Comparison of ENCODE assay signal across 25 cellular contexts in the genomic region with DNA sequence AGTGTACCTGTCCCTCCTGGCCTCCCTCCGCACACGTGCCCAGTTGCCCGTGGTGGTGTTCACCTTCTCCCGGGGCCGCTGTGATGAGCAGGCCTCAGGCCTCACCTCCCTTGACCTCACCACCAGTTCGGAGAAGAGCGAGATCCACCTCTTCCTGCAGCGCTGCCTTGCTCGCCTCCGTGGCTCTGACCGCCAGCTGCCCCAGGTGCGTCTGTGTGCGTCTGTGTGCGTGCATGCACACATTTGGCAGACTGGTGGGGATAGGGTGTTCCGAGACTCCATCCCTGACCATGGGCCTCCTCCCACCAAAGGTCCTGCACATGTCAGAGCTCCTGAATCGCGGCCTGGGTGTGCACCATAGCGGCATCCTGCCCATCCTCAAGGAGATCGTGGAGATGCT. TPM values are rescaled to one million over a fixed set of nuclear protein-coding genes. Genes with fewer than 3 reads are reported as not detected.
"Had no signal": no experiment of that assay in that cellular context is flagged by ENCODE, and none has a peak within 500 bp of the region (broad histone marks: within the 10 kb centered on the region; RNA-seq: fewer than 3 reads in every experiment).

No MANE protein-coding gene starts in this region.

- H3K4me3 ChIP-seq: SJSA1 had no signal

- DNase-seq: activated B cell treated with CpG ODN at 0.5 μM for 24 hours; activated CD4-positive, alpha-beta memory T cell treated with anti-CD3 and anti-CD28 coated beads for 36 hours; activated CD4-positive, alpha-beta T cell treated with anti-CD3 and anti-CD28 coated beads, Interleukin-2, amount 10 ng/mL, durations not matched to agents 7 days and 5 days; activated effector memory CD4-positive, alpha-beta T cell treated with Interleukin-2 at 50 U/mL for 16 hours; activated naive CD4-positive, alpha-beta T cell; activated T-cell treated with anti-CD3 and anti-CD28 coated beads for 4 hours; amygdala; MM.1S; NCI-H1105 treated with DMSO at 0.1 percent for 48 hours; NCI-H1436 treated with DMSO at 0.1 percent for 48 hours; NCI-H187; NCI-H2081; NCI-H510A treated with DMSO at 0.1 percent for 48 hours; NCI-H69; NK-92 treated with Interleukin-12 subunit alpha and Interleukin-12 subunit beta, amount 100 ng/mL, for 24 hours; OCI-M1; RPMI8226; SHP77; SW 1271 had no signal

- ATAC-seq: Panc1, SK-N-SH treated with all-trans-retinoic acid at 6 μM for 48 hours had no signal

- H3K27me3 ChIP-seq: SJSA1 had no signal

- H3K27ac Mint-ChIP-seq: activated B cell treated with CpG ODN at 0.5 μM for 24 hours; activated CD4-positive, alpha-beta memory T cell treated with anti-CD3 and anti-CD28 coated beads for 36 hours; brain had no signal

- H3K9me3 Mint-ChIP-seq: activated B cell treated with CpG ODN at 0.5 μM for 24 hours; activated CD4-positive, alpha-beta memory T cell treated with anti-CD3 and anti-CD28 coated beads for 36 hours; activated CD4-positive, alpha-beta T cell treated with anti-CD3 and anti-CD28 coated beads, Interleukin-2, amount 10 ng/mL, durations not matched to agents 7 days and 5 days; brain; central memory CD8-positive, alpha-beta T cell had no signal

- H3K27ac ChIP-seq: SJSA1 had no signal

- H3K9me3 ChIP-seq: SJSA1 had no signal

- H3K4me3 Mint-ChIP-seq: activated B cell treated with CpG ODN at 0.5 μM for 24 hours; activated CD4-positive, alpha-beta memory T cell treated with anti-CD3 and anti-CD28 coated beads for 36 hours; activated CD4-positive, alpha-beta T cell treated with anti-CD3 and anti-CD28 coated beads, Interleukin-2, amount 10 ng/mL, durations not matched to agents 7 days and 5 days; brain; central memory CD8-positive, alpha-beta T cell had no signal

- H3K27me3 Mint-ChIP-seq: activated B cell treated with CpG ODN at 0.5 μM for 24 hours; activated CD4-positive, alpha-beta memory T cell treated with anti-CD3 and anti-CD28 coated beads for 36 hours; activated CD4-positive, alpha-beta T cell treated with anti-CD3 and anti-CD28 coated beads, Interleukin-2, amount 10 ng/mL, durations not matched to agents 7 days and 5 days; central memory CD8-positive, alpha-beta T cell had no signal

RNA-seq across cellular contexts. Expression of a gene that starts 18.0 kb away (rescaled TPM):
- total RNA-seq: activated B cell treated with CpG ODN at 0.5 μM for 24 hours; activated CD8-positive, alpha-beta memory T cell treated with anti-CD3 and anti-CD28 coated beads for 36 hours had no signal
